12 cellular contexts compared by ENCODE assay signal in genomic region chr7:4134204-4134603, GRCh38.
"Had no signal": no experiment of that assay in that cellular context is flagged by ENCODE, and none has a peak within 500 bp of the region (broad histone marks: within the 10 kb centered on the region; RNA-seq: fewer than 3 reads in every experiment).

No MANE protein-coding gene starts in this region.

- H3K9me3 ChIP-seq: gastroesophageal sphincter, heart right ventricle, ovary, thoracic aorta had no signal

- ATAC-seq: gastroesophageal sphincter had no signal

- H3K4me1 ChIP-seq: gastroesophageal sphincter, heart right ventricle had no signal

- H3K36me3 ChIP-seq: gastroesophageal sphincter, heart right ventricle, ovary had no signal

- H3K4me3 ChIP-seq: gastroesophageal sphincter, heart right ventricle, ovary, SK-N-MC, thoracic aorta had no signal

- DNase-seq: activated CD4-positive, alpha-beta T cell treated with anti-CD3 and anti-CD28 coated beads, Interleukin-2, amount 50 U/mL, for 1 hour; activated naive CD4-positive, alpha-beta T cell treated with Interleukin-2 at 50 U/mL for 16 hours; anterior cingulate cortex; cerebellar nuclear complex; dermis blood vessel endothelial cell; endodermal cell; heart right ventricle; retina had no signal

- H3K27ac ChIP-seq: gastroesophageal sphincter, heart right ventricle, SK-N-MC, thoracic aorta had no signal

- H3K27me3 ChIP-seq: gastroesophageal sphincter, heart right ventricle, ovary had no signal
